Comparison of ENCODE assay signal across 1 cellular context in the genomic region with DNA sequence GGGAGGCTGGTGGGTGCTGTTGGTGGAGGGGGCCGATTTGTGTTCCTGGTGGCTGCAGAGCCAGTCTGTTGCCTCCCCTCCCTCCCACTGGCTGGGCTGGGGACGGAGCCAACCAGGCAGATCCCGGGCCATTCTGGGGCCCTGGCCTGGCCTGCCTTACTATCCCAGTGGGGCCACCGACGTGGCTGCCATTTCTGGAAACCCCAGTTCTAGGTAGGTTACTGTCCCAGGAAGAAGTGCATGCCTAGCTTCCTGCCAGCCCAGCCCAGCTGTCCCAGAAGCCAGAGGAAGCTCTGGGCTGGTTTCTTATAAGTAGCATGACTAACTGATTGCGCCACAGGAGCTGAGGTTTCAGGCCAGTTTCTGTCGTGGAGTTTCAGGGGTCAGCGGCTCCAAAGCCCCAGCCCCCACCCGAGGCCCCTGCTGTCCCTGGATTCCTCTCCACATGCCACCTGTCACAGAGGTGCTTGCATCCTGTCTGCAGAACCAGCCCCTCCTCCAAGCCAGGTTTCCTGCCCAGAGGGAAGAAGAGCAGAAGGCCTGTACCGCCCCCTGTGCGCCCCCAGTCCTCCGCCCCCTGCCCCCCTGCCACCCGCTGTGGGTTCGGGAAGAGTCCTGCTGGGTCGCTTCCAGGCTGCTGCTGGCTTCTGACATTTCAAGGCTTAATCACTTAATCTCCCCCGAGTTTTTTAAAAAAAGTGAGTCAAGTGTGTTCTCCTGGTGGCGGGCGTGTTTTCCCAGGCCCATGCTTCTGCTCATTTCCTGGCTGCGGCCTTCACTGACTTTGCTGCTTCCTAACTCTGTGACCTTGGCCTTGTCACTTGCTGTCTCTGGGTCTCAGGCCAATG.
TF ChIP-seq lines count a peak whose summit lies in the region.

No MANE protein-coding gene starts in this region.

TF ChIP-seq in HepG2, 621 proteins besides CTCF, POLR2A, EP300 and RAD21 (continued from another document and continues in another):
- TF ChIP-seq, protein P1, sequence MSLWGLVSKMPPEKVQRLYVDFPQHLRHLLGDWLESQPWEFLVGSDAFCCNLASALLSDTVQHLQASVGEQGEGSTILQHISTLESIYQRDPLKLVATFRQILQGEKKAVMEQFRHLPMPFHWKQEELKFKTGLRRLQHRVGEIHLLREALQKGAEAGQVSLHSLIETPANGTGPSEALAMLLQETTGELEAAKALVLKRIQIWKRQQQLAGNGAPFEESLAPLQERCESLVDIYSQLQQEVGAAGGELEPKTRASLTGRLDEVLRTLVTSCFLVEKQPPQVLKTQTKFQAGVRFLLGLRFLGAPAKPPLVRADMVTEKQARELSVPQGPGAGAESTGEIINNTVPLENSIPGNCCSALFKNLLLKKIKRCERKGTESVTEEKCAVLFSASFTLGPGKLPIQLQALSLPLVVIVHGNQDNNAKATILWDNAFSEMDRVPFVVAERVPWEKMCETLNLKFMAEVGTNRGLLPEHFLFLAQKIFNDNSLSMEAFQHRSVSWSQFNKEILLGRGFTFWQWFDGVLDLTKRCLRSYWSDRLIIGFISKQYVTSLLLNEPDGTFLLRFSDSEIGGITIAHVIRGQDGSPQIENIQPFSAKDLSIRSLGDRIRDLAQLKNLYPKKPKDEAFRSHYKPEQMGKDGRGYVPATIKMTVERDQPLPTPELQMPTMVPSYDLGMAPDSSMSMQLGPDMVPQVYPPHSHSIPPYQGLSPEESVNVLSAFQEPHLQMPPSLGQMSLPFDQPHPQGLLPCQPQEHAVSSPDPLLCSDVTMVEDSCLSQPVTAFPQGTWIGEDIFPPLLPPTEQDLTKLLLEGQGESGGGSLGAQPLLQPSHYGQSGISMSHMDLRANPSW (CRISPR knock-in tag; IDR thresholded peaks at IDR 0.05; ENCODE audit: borderline replicate concordance) = no peak
- TF ChIP-seq ZNF781 (CRISPR knock-in tag; IDR thresholded peaks at IDR 0.05; ENCODE audit: borderline replicate concordance, not compliant biosample characterization) (no peak), TARDBP (CRISPR knock-in tag; IDR thresholded peaks at IDR 0.05) (no peak; the same call in 1 of the 2 replicates), ERF (CRISPR knock-in tag; IDR thresholded peaks at IDR 0.05) (no peak), PHF8 (CRISPR knock-in tag; IDR thresholded peaks at IDR 0.05) (peak; percentile 44; the same call in 1 of the 2 replicates), ZNF260 (CRISPR knock-in tag; IDR thresholded peaks at IDR 0.05; ENCODE audit: borderline replicate concordance, low read depth) (no peak), ZNF160 (CRISPR knock-in tag; IDR thresholded peaks at IDR 0.05) (no peak), HNRNPK (IDR thresholded peaks at IDR 0.05; ENCODE audit: low read depth, low read length, poor library complexity, severe bottlenecking) (no peak), ZNF614 (CRISPR knock-in tag; IDR thresholded peaks at IDR 0.05; ENCODE audit: borderline replicate concordance) (no peak), KMT2B (CRISPR knock-in tag; IDR thresholded peaks at IDR 0.05) (no peak), GTF3A (CRISPR knock-in tag; conservative IDR thresholded peaks at IDR 0.05) (no peak), SRSF1 (optimal IDR thresholded peaks at IDR 0.05; ENCODE audit: low read depth, low read length) (peak; percentile 18), XBP1 (CRISPR knock-in tag; IDR thresholded peaks at IDR 0.05) (no peak), KLF13 (CRISPR knock-in tag; IDR thresholded peaks at IDR 0.05) (no peak), ZNF724P (CRISPR knock-in tag; IDR thresholded peaks at IDR 0.05; ENCODE audit: borderline replicate concordance) (no peak)
- TF ChIP-seq, protein P2, sequence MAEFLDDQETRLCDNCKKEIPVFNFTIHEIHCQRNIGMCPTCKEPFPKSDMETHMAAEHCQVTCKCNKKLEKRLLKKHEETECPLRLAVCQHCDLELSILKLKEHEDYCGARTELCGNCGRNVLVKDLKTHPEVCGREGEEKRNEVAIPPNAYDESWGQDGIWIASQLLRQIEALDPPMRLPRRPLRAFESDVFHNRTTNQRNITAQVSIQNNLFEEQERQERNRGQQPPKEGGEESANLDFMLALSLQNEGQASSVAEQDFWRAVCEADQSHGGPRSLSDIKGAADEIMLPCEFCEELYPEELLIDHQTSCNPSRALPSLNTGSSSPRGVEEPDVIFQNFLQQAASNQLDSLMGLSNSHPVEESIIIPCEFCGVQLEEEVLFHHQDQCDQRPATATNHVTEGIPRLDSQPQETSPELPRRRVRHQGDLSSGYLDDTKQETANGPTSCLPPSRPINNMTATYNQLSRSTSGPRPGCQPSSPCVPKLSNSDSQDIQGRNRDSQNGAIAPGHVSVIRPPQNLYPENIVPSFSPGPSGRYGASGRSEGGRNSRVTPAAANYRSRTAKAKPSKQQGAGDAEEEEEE (CRISPR knock-in tag; IDR thresholded peaks at IDR 0.05; ENCODE audit: borderline replicate concordance) = no peak
- TF ChIP-seq, protein P3, sequence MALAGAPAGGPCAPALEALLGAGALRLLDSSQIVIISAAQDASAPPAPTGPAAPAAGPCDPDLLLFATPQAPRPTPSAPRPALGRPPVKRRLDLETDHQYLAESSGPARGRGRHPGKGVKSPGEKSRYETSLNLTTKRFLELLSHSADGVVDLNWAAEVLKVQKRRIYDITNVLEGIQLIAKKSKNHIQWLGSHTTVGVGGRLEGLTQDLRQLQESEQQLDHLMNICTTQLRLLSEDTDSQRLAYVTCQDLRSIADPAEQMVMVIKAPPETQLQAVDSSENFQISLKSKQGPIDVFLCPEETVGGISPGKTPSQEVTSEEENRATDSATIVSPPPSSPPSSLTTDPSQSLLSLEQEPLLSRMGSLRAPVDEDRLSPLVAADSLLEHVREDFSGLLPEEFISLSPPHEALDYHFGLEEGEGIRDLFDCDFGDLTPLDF (CRISPR knock-in tag; IDR thresholded peaks at IDR 0.05) = no peak
- TF ChIP-seq, protein P4, sequence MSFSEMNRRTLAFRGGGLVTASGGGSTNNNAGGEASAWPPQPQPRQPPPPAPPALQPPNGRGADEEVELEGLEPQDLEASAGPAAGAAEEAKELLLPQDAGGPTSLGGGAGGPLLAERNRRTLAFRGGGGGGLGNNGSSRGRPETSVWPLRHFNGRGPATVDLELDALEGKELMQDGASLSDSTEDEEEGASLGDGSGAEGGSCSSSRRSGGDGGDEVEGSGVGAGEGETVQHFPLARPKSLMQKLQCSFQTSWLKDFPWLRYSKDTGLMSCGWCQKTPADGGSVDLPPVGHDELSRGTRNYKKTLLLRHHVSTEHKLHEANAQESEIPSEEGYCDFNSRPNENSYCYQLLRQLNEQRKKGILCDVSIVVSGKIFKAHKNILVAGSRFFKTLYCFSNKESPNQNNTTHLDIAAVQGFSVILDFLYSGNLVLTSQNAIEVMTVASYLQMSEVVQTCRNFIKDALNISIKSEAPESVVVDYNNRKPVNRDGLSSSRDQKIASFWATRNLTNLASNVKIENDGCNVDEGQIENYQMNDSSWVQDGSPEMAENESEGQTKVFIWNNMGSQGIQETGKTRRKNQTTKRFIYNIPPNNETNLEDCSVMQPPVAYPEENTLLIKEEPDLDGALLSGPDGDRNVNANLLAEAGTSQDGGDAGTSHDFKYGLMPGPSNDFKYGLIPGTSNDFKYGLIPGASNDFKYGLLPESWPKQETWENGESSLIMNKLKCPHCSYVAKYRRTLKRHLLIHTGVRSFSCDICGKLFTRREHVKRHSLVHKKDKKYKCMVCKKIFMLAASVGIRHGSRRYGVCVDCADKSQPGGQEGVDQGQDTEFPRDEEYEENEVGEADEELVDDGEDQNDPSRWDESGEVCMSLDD (CRISPR knock-in tag; IDR thresholded peaks at IDR 0.05; ENCODE audit: borderline replicate concordance) = no peak
- TF ChIP-seq, protein P5, sequence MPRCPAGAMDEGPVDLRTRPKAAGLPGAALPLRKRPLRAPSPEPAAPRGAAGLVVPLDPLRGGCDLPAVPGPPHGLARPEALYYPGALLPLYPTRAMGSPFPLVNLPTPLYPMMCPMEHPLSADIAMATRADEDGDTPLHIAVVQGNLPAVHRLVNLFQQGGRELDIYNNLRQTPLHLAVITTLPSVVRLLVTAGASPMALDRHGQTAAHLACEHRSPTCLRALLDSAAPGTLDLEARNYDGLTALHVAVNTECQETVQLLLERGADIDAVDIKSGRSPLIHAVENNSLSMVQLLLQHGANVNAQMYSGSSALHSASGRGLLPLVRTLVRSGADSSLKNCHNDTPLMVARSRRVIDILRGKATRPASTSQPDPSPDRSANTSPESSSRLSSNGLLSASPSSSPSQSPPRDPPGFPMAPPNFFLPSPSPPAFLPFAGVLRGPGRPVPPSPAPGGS (CRISPR knock-in tag; IDR thresholded peaks at IDR 0.05) = no peak
- TF ChIP-seq, protein P6, sequence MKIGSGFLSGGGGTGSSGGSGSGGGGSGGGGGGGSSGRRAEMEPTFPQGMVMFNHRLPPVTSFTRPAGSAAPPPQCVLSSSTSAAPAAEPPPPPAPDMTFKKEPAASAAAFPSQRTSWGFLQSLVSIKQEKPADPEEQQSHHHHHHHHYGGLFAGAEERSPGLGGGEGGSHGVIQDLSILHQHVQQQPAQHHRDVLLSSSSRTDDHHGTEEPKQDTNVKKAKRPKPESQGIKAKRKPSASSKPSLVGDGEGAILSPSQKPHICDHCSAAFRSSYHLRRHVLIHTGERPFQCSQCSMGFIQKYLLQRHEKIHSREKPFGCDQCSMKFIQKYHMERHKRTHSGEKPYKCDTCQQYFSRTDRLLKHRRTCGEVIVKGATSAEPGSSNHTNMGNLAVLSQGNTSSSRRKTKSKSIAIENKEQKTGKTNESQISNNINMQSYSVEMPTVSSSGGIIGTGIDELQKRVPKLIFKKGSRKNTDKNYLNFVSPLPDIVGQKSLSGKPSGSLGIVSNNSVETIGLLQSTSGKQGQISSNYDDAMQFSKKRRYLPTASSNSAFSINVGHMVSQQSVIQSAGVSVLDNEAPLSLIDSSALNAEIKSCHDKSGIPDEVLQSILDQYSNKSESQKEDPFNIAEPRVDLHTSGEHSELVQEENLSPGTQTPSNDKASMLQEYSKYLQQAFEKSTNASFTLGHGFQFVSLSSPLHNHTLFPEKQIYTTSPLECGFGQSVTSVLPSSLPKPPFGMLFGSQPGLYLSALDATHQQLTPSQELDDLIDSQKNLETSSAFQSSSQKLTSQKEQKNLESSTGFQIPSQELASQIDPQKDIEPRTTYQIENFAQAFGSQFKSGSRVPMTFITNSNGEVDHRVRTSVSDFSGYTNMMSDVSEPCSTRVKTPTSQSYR (CRISPR knock-in tag; IDR thresholded peaks at IDR 0.05; ENCODE audit: borderline replicate concordance) = 0 out of 2 replicates have a peak, but pooled peaks have one; percentile 54
- TF ChIP-seq, protein P7, sequence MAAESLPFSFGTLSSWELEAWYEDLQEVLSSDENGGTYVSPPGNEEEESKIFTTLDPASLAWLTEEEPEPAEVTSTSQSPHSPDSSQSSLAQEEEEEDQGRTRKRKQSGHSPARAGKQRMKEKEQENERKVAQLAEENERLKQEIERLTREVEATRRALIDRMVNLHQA (CRISPR knock-in tag; IDR thresholded peaks at IDR 0.05) = no peak
- TF ChIP-seq, protein P8, sequence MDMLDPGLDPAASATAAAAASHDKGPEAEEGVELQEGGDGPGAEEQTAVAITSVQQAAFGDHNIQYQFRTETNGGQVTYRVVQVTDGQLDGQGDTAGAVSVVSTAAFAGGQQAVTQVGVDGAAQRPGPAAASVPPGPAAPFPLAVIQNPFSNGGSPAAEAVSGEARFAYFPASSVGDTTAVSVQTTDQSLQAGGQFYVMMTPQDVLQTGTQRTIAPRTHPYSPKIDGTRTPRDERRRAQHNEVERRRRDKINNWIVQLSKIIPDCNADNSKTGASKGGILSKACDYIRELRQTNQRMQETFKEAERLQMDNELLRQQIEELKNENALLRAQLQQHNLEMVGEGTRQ (IDR thresholded peaks at IDR 0.05; ENCODE audit: low read depth, low read length) = no peak
- TF ChIP-seq, protein P8 (CRISPR knock-in tag; IDR thresholded peaks at IDR 0.05; ENCODE audit: borderline replicate concordance) = no peak
- TF ChIP-seq, protein P9, sequence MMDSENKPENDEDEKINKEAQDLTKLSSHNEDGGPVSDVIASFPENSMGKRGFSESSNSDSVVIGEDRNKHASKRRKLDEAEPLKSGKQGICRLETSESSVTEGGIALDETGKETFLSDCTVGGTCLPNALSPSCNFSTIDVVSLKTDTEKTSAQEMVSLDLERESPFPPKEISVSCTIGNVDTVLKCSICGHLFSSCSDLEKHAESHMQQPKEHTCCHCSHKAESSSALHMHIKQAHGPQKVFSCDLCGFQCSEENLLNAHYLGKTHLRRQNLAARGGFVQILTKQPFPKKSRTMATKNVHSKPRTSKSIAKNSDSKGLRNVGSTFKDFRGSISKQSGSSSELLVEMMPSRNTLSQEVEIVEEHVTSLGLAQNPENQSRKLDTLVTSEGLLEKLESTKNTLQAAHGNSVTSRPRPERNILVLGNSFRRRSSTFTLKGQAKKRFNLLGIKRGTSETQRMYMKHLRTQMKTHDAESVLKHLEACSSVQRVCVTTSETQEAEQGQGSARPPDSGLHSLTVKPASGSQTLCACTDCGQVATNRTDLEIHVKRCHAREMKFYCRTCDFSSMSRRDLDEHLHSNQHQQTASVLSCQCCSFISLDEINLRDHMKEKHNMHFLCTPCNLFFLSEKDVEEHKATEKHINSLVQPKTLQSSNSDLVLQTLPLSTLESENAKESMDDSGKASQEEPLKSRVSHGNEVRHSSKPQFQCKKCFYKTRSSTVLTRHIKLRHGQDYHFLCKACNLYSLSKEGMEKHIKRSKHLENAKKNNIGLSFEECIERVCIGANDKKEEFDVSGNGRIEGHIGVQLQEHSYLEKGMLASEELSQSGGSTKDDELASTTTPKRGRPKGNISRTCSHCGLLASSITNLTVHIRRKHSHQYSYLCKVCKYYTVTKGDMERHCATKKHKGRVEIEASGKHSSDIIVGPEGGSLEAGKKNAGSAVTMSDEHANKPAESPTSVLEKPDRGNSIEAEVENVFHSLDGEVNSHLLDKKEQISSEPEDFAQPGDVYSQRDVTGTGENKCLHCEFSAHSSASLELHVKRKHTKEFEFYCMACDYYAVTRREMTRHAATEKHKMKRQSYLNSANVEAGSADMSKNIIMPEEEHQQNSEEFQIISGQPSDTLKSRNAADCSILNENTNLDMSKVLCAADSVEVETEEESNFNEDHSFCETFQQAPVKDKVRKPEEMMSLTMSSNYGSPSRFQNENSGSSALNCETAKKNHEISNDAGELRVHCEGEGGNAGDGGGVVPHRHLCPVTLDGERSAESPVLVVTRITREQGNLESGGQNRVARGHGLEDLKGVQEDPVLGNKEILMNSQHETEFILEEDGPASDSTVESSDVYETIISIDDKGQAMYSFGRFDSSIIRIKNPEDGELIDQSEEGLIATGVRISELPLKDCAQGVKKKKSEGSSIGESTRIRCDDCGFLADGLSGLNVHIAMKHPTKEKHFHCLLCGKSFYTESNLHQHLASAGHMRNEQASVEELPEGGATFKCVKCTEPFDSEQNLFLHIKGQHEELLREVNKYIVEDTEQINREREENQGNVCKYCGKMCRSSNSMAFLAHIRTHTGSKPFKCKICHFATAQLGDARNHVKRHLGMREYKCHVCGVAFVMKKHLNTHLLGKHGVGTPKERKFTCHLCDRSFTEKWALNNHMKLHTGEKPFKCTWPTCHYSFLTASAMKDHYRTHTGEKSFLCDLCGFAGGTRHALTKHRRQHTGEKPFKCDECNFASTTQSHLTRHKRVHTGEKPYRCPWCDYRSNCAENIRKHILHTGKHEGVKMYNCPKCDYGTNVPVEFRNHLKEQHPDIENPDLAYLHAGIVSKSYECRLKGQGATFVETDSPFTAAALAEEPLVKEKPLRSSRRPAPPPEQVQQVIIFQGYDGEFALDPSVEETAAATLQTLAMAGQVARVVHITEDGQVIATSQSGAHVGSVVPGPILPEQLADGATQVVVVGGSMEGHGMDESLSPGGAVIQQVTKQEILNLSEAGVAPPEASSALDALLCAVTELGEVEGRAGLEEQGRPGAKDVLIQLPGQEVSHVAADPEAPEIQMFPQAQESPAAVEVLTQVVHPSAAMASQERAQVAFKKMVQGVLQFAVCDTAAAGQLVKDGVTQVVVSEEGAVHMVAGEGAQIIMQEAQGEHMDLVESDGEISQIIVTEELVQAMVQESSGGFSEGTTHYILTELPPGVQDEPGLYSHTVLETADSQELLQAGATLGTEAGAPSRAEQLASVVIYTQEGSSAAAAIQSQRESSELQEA (CRISPR knock-in tag; IDR thresholded peaks at IDR 0.05; ENCODE audit: not compliant biosample characterization) = no peak
